ENCODE assay signal across 9 cellular contexts in genomic region chr7:15914611-15915010, GRCh38.
"Had no signal": no experiment of that assay in that cellular context is flagged by ENCODE, and none has a peak within 500 bp of the region (broad histone marks: within the 10 kb centered on the region; RNA-seq: fewer than 3 reads in every experiment).

No MANE protein-coding gene starts in this region.

- FAIRE-seq: HepG2 had no signal

- H3K4me2 ChIP-seq: KMS-11 had no signal

- H3K36me3 ChIP-seq: HAP-1 had no signal

- H3K4me3 ChIP-seq: GM23248, HAP-1 had no signal

- ATAC-seq: HCT116, HepG2 had no signal

- H3K9ac ChIP-seq: GM23248, KMS-11 had no signal

- DNase-seq: GM23248, GOT3, H7, HFFc6, KBM-7 had no signal

- H3K9me3 ChIP-seq: HAP-1 had no signal

- H2AFZ ChIP-seq: GM23248 had no signal

- H3K27ac ChIP-seq: GM23248, KMS-11 had no signal
